In the genomic region with DNA sequence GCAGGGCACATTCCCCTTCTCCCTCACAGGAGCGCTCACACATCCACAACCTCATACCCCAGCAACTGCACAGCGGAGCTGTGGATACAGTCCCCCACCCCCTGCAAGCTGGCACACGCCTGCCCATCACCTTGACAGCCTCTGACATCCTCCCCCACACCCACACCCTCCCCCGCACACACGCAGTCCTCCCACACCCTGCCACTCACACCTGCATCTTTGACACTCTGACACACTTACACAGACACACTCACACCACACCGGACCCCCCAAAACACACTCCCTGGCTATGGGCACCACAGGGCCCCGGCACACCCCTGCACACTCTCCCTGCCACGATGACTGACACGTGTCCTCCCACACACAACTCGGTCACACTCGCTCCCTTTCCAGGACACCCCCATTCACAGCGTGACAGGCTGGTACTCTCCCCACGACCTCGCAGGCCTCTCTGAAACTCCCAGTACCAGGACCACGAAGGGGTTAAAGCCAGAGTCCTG, we compare ENCODE assay signal across 10 cellular contexts. TPM values are rescaled to one million over a fixed set of nuclear protein-coding genes. Genes with fewer than 3 reads are reported as not detected.
DNase-seq lines count a peak whose midpoint lies in the region; ATAC-seq, FAIRE-seq and TF ChIP-seq lines count a peak whose summit lies in the region.
"Had no signal": no experiment of that assay in that cellular context is flagged by ENCODE, and none has a peak within 500 bp of the region (broad histone marks: within the 10 kb centered on the region; RNA-seq: fewer than 3 reads in every experiment).

No MANE protein-coding gene starts in this region.

- H3K27me3 Mint-ChIP-seq in stimulated activated naive CD8-positive, alpha-beta T cell treated with anti-CD3 and anti-CD28 coated beads, Interleukin-15, Interleukin-2, amounts not matched to agents 100 ng/mL and 50 ng/mL, for 24 hours = peaks cover 41% of the 10 kb centered on the region

- H3K4me3 ChIP-seq in bronchial epithelial cell (ENCODE audit: low read depth, low read length) (no peak overlapping the region), mucosa of stomach (ENCODE audit: low read length) (peak overlapping the region; percentile 47)

- H3K4me1 ChIP-seq in mucosa of stomach (ENCODE audit: control insufficient read depth, insufficient read depth, low read length) = peaks cover 65% of the 10 kb centered on the region

- H3K9ac ChIP-seq in mucosa of stomach (ENCODE audit: low read length) = peak overlapping the region; percentile 76

- H3K27ac Mint-ChIP-seq in stimulated activated naive CD8-positive, alpha-beta T cell treated with anti-CD3 and anti-CD28 coated beads, Interleukin-15, Interleukin-2, amounts not matched to agents 100 ng/mL and 50 ng/mL, for 24 hours = no peak overlapping the region

- H3K36me3 ChIP-seq in bronchial epithelial cell (ENCODE audit: control insufficient read depth, insufficient read depth, low read length) = no peaks in the 10 kb centered on the region
- H3K36me3 ChIP-seq in mucosa of stomach (ENCODE audit: control insufficient read depth, insufficient read depth, low read length) = no peaks in the 10 kb centered on the region

- H3K9me3 ChIP-seq in mucosa of stomach (ENCODE audit: control insufficient read depth, low read length) = no peaks in the 10 kb centered on the region

- H3K4me3 Mint-ChIP-seq in stimulated activated naive CD8-positive, alpha-beta T cell treated with anti-CD3 and anti-CD28 coated beads, Interleukin-15, Interleukin-2, amounts not matched to agents 100 ng/mL and 50 ng/mL, for 24 hours = peak overlapping the region; percentile 57

- H3K4me1 Mint-ChIP-seq in stimulated activated naive CD8-positive, alpha-beta T cell treated with anti-CD3 and anti-CD28 coated beads, Interleukin-15, Interleukin-2, amounts not matched to agents 100 ng/mL and 50 ng/mL, for 24 hours (ENCODE audit: low read depth) = peaks cover 29% of the 10 kb centered on the region

- FAIRE-seq in bronchial epithelial cell (lab: Jason Lieb, UNC) = peak; percentile 32

- H3K27me3 ChIP-seq in bronchial epithelial cell (ENCODE audit: control insufficient read depth, insufficient read depth, low read length) (peaks cover 10% of the 10 kb centered on the region), mucosa of stomach (ENCODE audit: control insufficient read depth, insufficient read depth, low read length) (peaks cover 28% of the 10 kb centered on the region)

- no peak for DNase-seq in stimulated activated naive CD8-positive, alpha-beta T cell treated with anti-CD3 and anti-CD28 coated beads, Interleukin-15, Interleukin-2, amounts not matched to agents 100 U/mL and 50 U/mL, for 24 hours
- DNase-seq in bronchial epithelial cell (ENCODE audit: low read depth) (no peak), DMS153 (lab: John Stamatoyannopoulos, UW) (no peak), NCI-H128 (lab: John Stamatoyannopoulos, UW; ENCODE audit: unreplicated experiment) (no peak)
- DNase-seq: mammary epithelial cell had no signal

- TF ChIP-seq CTCF in bronchial epithelial cell (IDR thresholded peaks at IDR 0.05; ENCODE audit: insufficient read depth, low read length, severe bottlenecking) = no peak

- H3K36me3 Mint-ChIP-seq in stimulated activated naive CD8-positive, alpha-beta T cell treated with anti-CD3 and anti-CD28 coated beads, Interleukin-15, Interleukin-2, amounts not matched to agents 100 ng/mL and 50 ng/mL, for 24 hours (ENCODE audit: low read depth) = no peaks in the 10 kb centered on the region

- ATAC-seq in stimulated activated naive CD8-positive, alpha-beta T cell treated with anti-CD3 and anti-CD28 coated beads, Interleukin-15, Interleukin-2, amounts not matched to agents 100 U/mL and 50 U/mL, for 24 hours = no peak
- ATAC-seq in GM21381 (IDR thresholded peaks at IDR 0.05; ENCODE audit: unreplicated experiment) (no peak), HG03460 (IDR thresholded peaks at IDR 0.05; ENCODE audit: unreplicated experiment) (no peak)

- no peaks in the 10 kb centered on the region for H3K9me3 Mint-ChIP-seq in stimulated activated naive CD8-positive, alpha-beta T cell treated with anti-CD3 and anti-CD28 coated beads, Interleukin-15, Interleukin-2, amounts not matched to agents 100 ng/mL and 50 ng/mL, for 24 hours

RNA-seq across cellular contexts. Expression of gene PPP1R1B, which starts 0.5 kb away (rescaled TPM):
- total RNA-seq in bronchial epithelial cell = not detected in 2 replicates
- total RNA-seq: fibroblast of villous mesenchyme had no signal

RNA-seq across cellular contexts. Expression of gene STARD3, which starts 10.7 kb away (rescaled TPM):
- total RNA-seq in bronchial epithelial cell = 18.4 and 23.0 TPM in 2 replicates

RNA-seq across cellular contexts. Expression of gene NEUROD2, which starts 18.5 kb away (rescaled TPM):
- not detected in 2 replicates for total RNA-seq in bronchial epithelial cell
- total RNA-seq: fibroblast of villous mesenchyme, mammary epithelial cell had no signal

RNA-seq across cellular contexts. Expression of gene TCAP, which starts 38.9 kb away (rescaled TPM):
- total RNA-seq in bronchial epithelial cell = 0.51 TPM in 1 of 2 replicates, not detected in the other
- total RNA-seq: fibroblast of villous mesenchyme had no signal

RNA-seq across cellular contexts. Expression of gene PNMT, which starts 42.0 kb away (rescaled TPM):
- total RNA-seq in bronchial epithelial cell = not detected in 2 replicates
- total RNA-seq: fibroblast of villous mesenchyme, mammary epithelial cell had no signal
